In the genomic region with DNA sequence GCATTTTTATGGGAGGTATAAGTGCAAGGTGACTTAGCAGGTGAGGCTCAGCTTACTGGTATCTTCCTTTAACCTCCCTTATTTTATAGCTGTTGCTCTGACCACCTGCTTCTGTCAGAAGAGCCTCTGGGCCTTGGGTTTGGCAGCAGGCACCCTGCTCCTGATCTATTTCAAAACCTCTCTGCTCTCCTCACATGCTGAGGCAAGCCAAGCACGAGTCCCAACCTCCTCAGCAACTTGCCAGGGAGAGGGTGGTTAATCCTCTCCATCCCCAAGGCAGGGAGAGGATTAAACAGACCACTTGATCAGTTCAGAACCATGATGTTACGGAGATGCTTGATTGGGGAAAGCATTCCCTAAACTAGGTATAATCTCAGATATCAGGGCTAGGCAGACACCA, we compare ENCODE assay signal across 2 cellular contexts.
TF ChIP-seq lines count a peak whose summit lies in the region.

No MANE protein-coding gene starts in this region.

TF ChIP-seq in H1, 55 proteins besides CTCF, POLR2A, EP300 and RAD21:
- TF ChIP-seq CBX5 (IDR thresholded peaks at IDR 0.05; ENCODE audit: low read depth, low read length) (no peak), TCF12 (IDR thresholded peaks at IDR 0.05; ENCODE audit: low read depth, low read length) (no peak), BRCA1 (IDR thresholded peaks at IDR 0.05; ENCODE audit: low read depth, low read length) (no peak), POLR2AphosphoS5 (IDR thresholded peaks at IDR 0.05; ENCODE audit: low read depth, low read length) (no peak), NRF1 (IDR thresholded peaks at IDR 0.05; ENCODE audit: low read depth, low read length) (no peak), KDM1A (IDR thresholded peaks at IDR 0.05; ENCODE audit: borderline replicate concordance, low read length) (no peak), EGR1 (IDR thresholded peaks at IDR 0.05; ENCODE audit: borderline replicate concordance, low read depth, low read length) (no peak), SAP30 (IDR thresholded peaks at IDR 0.05; ENCODE audit: insufficient read depth, insufficient replicate concordance, low read length) (no peak), NANOG (IDR thresholded peaks at IDR 0.05; ENCODE audit: insufficient read depth, low read depth, low read length, poor library complexity, severe bottlenecking) (no peak), CHD7 (IDR thresholded peaks at IDR 0.05; ENCODE audit: insufficient replicate concordance, low read length) (no peak), CREB1 (IDR thresholded peaks at IDR 0.05) (no peak), SIRT6 (IDR thresholded peaks at IDR 0.05; ENCODE audit: low read length) (no peak)
- TF ChIP-seq, protein P1, sequence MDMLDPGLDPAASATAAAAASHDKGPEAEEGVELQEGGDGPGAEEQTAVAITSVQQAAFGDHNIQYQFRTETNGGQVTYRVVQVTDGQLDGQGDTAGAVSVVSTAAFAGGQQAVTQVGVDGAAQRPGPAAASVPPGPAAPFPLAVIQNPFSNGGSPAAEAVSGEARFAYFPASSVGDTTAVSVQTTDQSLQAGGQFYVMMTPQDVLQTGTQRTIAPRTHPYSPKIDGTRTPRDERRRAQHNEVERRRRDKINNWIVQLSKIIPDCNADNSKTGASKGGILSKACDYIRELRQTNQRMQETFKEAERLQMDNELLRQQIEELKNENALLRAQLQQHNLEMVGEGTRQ (IDR thresholded peaks at IDR 0.05; ENCODE audit: low read length): no peak

TF ChIP-seq in SK-N-SH, 30 proteins besides CTCF, POLR2A, EP300 and RAD21:
- no peak for TF ChIP-seq NFIC (IDR thresholded peaks at IDR 0.05; ENCODE audit: borderline replicate concordance)
- TF ChIP-seq NRF1 (IDR thresholded peaks at IDR 0.05; ENCODE audit: low read depth, low read length): no peak
- TF ChIP-seq TEAD4 (IDR thresholded peaks at IDR 0.05; ENCODE audit: borderline replicate concordance, insufficient read depth): no peak
- no peak for TF ChIP-seq GATA2 (CRISPR knock-in tag; IDR thresholded peaks at IDR 0.05)
